In the genomic region with DNA sequence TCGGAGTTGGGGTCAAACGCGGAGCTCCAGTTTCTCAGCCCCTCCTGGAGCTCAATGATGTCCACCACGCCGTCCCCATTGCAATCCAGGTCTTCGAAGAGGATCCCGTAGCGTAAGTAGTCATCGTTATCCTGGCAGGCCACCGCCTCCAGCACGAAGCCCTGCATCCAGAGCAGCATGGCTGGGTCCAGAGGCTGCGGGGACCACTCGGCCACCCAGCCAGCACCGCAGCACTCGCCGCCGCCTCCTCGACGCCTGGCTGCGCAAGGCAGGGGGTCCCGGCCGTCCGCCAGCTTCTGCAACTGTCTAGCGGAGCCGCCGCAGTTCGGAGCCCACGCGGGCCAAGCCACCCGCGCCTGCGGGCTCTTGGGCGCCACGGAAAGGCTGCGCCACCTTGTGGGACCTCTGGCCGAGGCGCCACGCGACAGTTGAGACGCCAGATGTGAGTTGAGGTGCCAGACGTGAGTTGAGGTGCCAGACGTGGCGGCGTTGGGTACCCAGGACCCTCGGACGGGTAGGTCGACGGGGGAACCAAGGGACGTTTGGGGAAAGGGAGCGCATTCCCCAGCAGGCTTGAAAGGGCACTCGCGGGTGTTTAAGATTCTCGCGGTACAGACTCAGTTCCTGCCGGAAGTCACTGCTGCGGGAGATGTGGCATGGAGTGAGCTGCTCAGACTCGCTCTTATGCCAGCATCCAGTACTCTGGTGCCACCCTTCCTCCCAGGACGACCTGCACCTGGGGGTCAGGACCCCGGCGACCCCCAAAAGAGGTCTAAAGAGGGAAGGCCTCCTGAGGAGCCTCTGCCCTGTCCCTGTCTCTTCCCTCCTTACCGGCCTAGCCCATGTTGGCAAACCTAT, we compare ENCODE assay signal across 14 cellular contexts. TPM values are rescaled to one million over a fixed set of nuclear protein-coding genes. Genes with fewer than 3 reads are reported as not detected.
A peak's percentile ranks its signal among the peaks of the same experiment; 100 is the strongest.
DNase-seq lines count a peak whose midpoint lies in the region; ATAC-seq, FAIRE-seq and TF ChIP-seq lines count a peak whose summit lies in the region.
"Not testable (repeated sequence)": the region's sequence is repeated elsewhere in the genome, so short reads cannot be mapped to it uniquely, and the experiment has no call there.
"Had no signal": no experiment of that assay in that cellular context is flagged by ENCODE, and none has a peak within 500 bp of the region (broad histone marks: within the 10 kb centered on the region; RNA-seq: fewer than 3 reads in every experiment).

No MANE protein-coding gene starts in this region.

- no CpG with 5 or more reads among the region's 61 CpGs for WGBS in IMR-90 (ENCODE audit: extremely low coverage in 2 of 2, insufficient read length in 1 of 2), 2 experiments
- no CpG with 5 or more reads among the region's 61 CpGs for WGBS in K562 (ENCODE audit: insufficient coverage, low coverage, missing lambda C conversion rate)

- not testable (repeated sequence) for H2BK15ac ChIP-seq in IMR-90 (ENCODE audit: low read depth, low read length)

- H3K27ac Mint-ChIP-seq in activated CD4-positive, alpha-beta T cell treated with anti-CD3 and anti-CD28 coated beads for 36 hours = not testable (repeated sequence)

- TF ChIP-seq EP300 in K562 (IDR thresholded peaks at IDR 0.05; ENCODE audit: low read length) = not testable (repeated sequence)

- not testable (repeated sequence) for H3K9me1 ChIP-seq in IMR-90 (ENCODE audit: insufficient read depth, low read length); K562 (ENCODE audit: control insufficient read depth, insufficient read depth, low read length)

- not testable (repeated sequence) for H3K79me1 ChIP-seq in IMR-90 (ENCODE audit: low read depth in 1 of 2, low read length in 2 of 2)

- H2AK5ac ChIP-seq in IMR-90 (ENCODE audit: low read depth, low read length) = not testable (repeated sequence)

- not testable (repeated sequence) for H4K20me1 ChIP-seq in IMR-90 (ENCODE audit: insufficient read depth, low read length); K562 (replicated peaks; ENCODE audit: control insufficient read depth, insufficient read depth, low read length)

- FAIRE-seq in GM12891 (lab: Jason Lieb, UNC) = peak; percentile 13
- FAIRE-seq in K562 (lab: Jason Lieb, UNC) = peak; percentile 48

- dilution Hi-C loops in IMR-90 (cut with HindIII; ENCODE audit: low sequenced_read_pairs, unreplicated experiment) = not testable (repeated sequence)

- H3K4me3 Mint-ChIP-seq in activated CD4-positive, alpha-beta T cell treated with anti-CD3 and anti-CD28 coated beads for 36 hours = not testable (repeated sequence)

- not testable (repeated sequence) for H3K36me3 ChIP-seq in IMR-90 (ENCODE audit: control insufficient read depth, insufficient read depth, low read length); K562 (ENCODE audit: control insufficient read depth, insufficient read depth, low read length); mucosa of descending colon (ENCODE audit: low read depth)

- H3K4me2 ChIP-seq in IMR-90 (ENCODE audit: low read depth, low read length); K562 (ENCODE audit: insufficient read depth, low read length): not testable (repeated sequence)

- H3K23ac ChIP-seq in IMR-90 (ENCODE audit: low read depth, low read length) = not testable (repeated sequence)

- not testable (repeated sequence) for H3K9ac ChIP-seq in IMR-90 (ENCODE audit: low read depth, low read length); K562 (ENCODE audit: insufficient read depth in 1 of 2, low read depth in 2 of 2, low read length in 2 of 2)

- H3K4me1 ChIP-seq in IMR-90 (ENCODE audit: control insufficient read depth, insufficient read depth, low read length); K562 (replicated peaks in 1 of 2; ENCODE audit: control insufficient read depth in 2 of 2, insufficient read depth in 2 of 2, low read length in 2 of 2); mucosa of descending colon (ENCODE audit: low read depth): not testable (repeated sequence)

- not testable (repeated sequence) for H2BK20ac ChIP-seq in IMR-90 (ENCODE audit: low read depth, low read length)

- CTCF ChIA-PET in IMR-90 (lab: Yijun Ruan, JAX); activated CD4-positive, alpha-beta T cell treated with anti-CD3 and anti-CD28 coated beads for 36 hours (lab: Charles Lee); K562 (lab: Yijun Ruan, JAX; ENCODE audit: low intra/inter-chr PET ratio): not testable (repeated sequence)

- H4K8ac ChIP-seq in IMR-90 (ENCODE audit: low read depth in 2 of 2, low read length in 2 of 2) = not testable (repeated sequence)

- not testable (repeated sequence) for TF ChIP-seq POLR2A in GM12891 (IDR thresholded peaks at IDR 0.05; ENCODE audit: low read depth, low read length); IMR-90 (IDR thresholded peaks at IDR 0.05; ENCODE audit: low read depth, low read length); K562 (conservative IDR thresholded peaks at IDR 0.05)

- H3K27me3 Mint-ChIP-seq in activated CD4-positive, alpha-beta T cell treated with anti-CD3 and anti-CD28 coated beads for 36 hours = not testable (repeated sequence)

- POLR2A ChIA-PET in IMR-90 (lab: Charles Lee; ENCODE audit: unreplicated experiment); activated CD4-positive, alpha-beta T cell treated with anti-CD3 and anti-CD28 coated beads for 36 hours (lab: Charles Lee); K562 (lab: Yijun Ruan, JAX): not testable (repeated sequence)

- H3K18ac ChIP-seq in IMR-90 (ENCODE audit: low read depth, low read length) = not testable (repeated sequence)

- in situ Hi-C loops in IMR-90 (cut with MboI; ENCODE audit: low sequenced_read_pairs); K562 (cut with MboI): not testable (repeated sequence)

- not testable (repeated sequence) for H3K14ac ChIP-seq in IMR-90 (replicated peaks; ENCODE audit: low read depth, low read length)

- H2BK5ac ChIP-seq in IMR-90 (ENCODE audit: low read depth, low read length, poor library complexity, severe bottlenecking) = not testable (repeated sequence)

- H3K9me3 ChIP-seq in IMR-90 (ENCODE audit: control insufficient read depth, insufficient read depth, low read length); K562 (replicated peaks; ENCODE audit: control insufficient read depth, insufficient read depth, low read depth, low read length); mucosa of descending colon: not testable (repeated sequence)

- not testable (repeated sequence) for H3K4me3 ChIP-seq in IMR-90 (ENCODE audit: insufficient read depth, low read depth, low read length); K562; mucosa of descending colon

- not testable (repeated sequence) for H3K4me1 Mint-ChIP-seq in activated CD4-positive, alpha-beta T cell treated with anti-CD3 and anti-CD28 coated beads for 36 hours

- H3K27ac ChIP-seq in IMR-90 (ENCODE audit: insufficient read depth, low read length); K562 (ENCODE audit: extremely low read depth, low read depth, low read length): not testable (repeated sequence)

- intact Hi-C loops in IMR-90 (cut with micrococcal nuclease); activated CD4-positive, alpha-beta T cell treated with anti-CD3 and anti-CD28 coated beads for 36 hours (cut with DNase I, micrococcal nuclease); K562 (cut with micrococcal nuclease); mucosa of descending colon (cut with DNase I, micrococcal nuclease): not testable (repeated sequence)

- BruUV-seq in IMR-90 (replicated peaks; lab: Mats Ljungman, UMichigan); K562 (replicated peaks; lab: Mats Ljungman, UMichigan): not testable (repeated sequence)

- not testable (repeated sequence) for H3K56ac ChIP-seq in IMR-90 (ENCODE audit: extremely low read depth, insufficient read depth, low read length)

- TF ChIP-seq CTCF in IMR-90 (conservative IDR thresholded peaks at IDR 0.05; ENCODE audit: low read depth, low read length); K562 (IDR thresholded peaks at IDR 0.05 in 2 of 3, conservative IDR thresholded peaks at IDR 0.05 in 1 of 3; ENCODE audit: insufficient read depth in 2 of 3, low read depth in 1 of 3, low read length in 3 of 3); mucosa of descending colon (IDR thresholded peaks at IDR 0.05): not testable (repeated sequence)

- H3K9me3 Mint-ChIP-seq in activated CD4-positive, alpha-beta T cell treated with anti-CD3 and anti-CD28 coated beads for 36 hours (ENCODE audit: low read depth) = not testable (repeated sequence)

- TF ChIP-seq RAD21 in IMR-90 (IDR thresholded peaks at IDR 0.05; ENCODE audit: low read length); K562 (CRISPR knock-in tag; conservative IDR thresholded peaks at IDR 0.05 in 1 of 2, IDR thresholded peaks at IDR 0.05 in 1 of 2): not testable (repeated sequence)

- H2AFZ ChIP-seq in IMR-90 (replicated peaks; ENCODE audit: low read length, poor library complexity); K562 (ENCODE audit: low read depth, low read length): not testable (repeated sequence)

- not testable (repeated sequence) for H2AK9ac ChIP-seq in IMR-90 (replicated peaks; ENCODE audit: low read depth, low read length, poor library complexity)

- H3K79me2 ChIP-seq in K562 (ENCODE audit: control insufficient read depth, insufficient read depth, low read length) = not testable (repeated sequence)

- not testable (repeated sequence) for H3K27me3 ChIP-seq in IMR-90 (ENCODE audit: control insufficient read depth, insufficient read depth, low read length); K562 (ENCODE audit: control insufficient read depth in 2 of 2, insufficient read depth in 2 of 2, low read length in 2 of 2)

- not testable (repeated sequence) for H3K4ac ChIP-seq in IMR-90 (ENCODE audit: low read depth, low read length)

- ATAC-seq in GM19397 (IDR thresholded peaks at IDR 0.05; ENCODE audit: unreplicated experiment) (peak; percentile 52), HG02759 (IDR thresholded peaks at IDR 0.05; ENCODE audit: unreplicated experiment) (peak; percentile 64), IMR-90 (ENCODE audit: low read depth) (0 out of 2 replicates have a peak, but pooled peaks have one; percentile 27), K562 (peak; percentile 74), mucosa of descending colon (peak; percentile 81)
- ATAC-seq in activated CD4-positive, alpha-beta T cell treated with anti-CD3 and anti-CD28 coated beads for 36 hours = peak; percentile 95
- ATAC-seq in stimulated activated naive CD8-positive, alpha-beta T cell treated with anti-CD3 and anti-CD28 coated beads, Interleukin-15, Interleukin-2, amounts not matched to agents 100 U/mL and 50 U/mL, for 24 hours = peak; percentile 79

- DNase-seq in GM12891 (ENCODE audit: insufficient read length, low spot score); IMR-90; activated CD4-positive, alpha-beta T cell treated with anti-CD3 and anti-CD28 coated beads for 36 hours; K562 (ENCODE audit: extremely low read depth in 1 of 4, low spot score in 3 of 4); mucosa of descending colon; stimulated activated naive CD8-positive, alpha-beta T cell treated with anti-CD3 and anti-CD28 coated beads, Interleukin-15, Interleukin-2, amounts not matched to agents 100 U/mL and 50 U/mL, for 24 hours: not testable (repeated sequence)

- H2BK120ac ChIP-seq in IMR-90 (ENCODE audit: low read depth, low read length) = not testable (repeated sequence)

- H4K91ac ChIP-seq in IMR-90 (ENCODE audit: insufficient read depth, low read depth, low read length) = not testable (repeated sequence)

- H3K36me3 Mint-ChIP-seq in activated CD4-positive, alpha-beta T cell treated with anti-CD3 and anti-CD28 coated beads for 36 hours (ENCODE audit: low read depth) = not testable (repeated sequence)

- H4K5ac ChIP-seq in IMR-90 (ENCODE audit: low read depth, low read length) = not testable (repeated sequence)

RNA-seq across cellular contexts. Expression of gene NBPF6, which starts 28.9 kb away (rescaled TPM):
- not detected for polyA plus RNA-seq in GM12891 (2012; ENCODE audit: low read depth, missing spikeins)
- total RNA-seq in IMR-90 (2012; rRNA removed) (not detected in 2 replicates), K562 (2014; rRNA removed) (5.0 and 6.0 TPM in 2 replicates), K562 (2014; rRNA removed; fragmentation: Illumina TruSeq; extraction: Trizol) (7.2 and 7.5 TPM in 2 replicates), K562 (2015; rRNA removed; fragmentation: Illumina TruSeq; extraction: Trizol) (7.6 and 8.3 TPM in 2 replicates), K562 (2021) (6.1 and 6.5 TPM in 2 replicates), mucosa of descending colon (not detected)
- polyA plus RNA-seq in IMR-90 (2012; rRNA removed) (not detected in 2 replicates), K562 (2011; rRNA removed) (4.2 and 5.8 TPM in 2 replicates), K562 (2014; fragmentation: Illumina TruSeq; extraction: Trizol) (8.7 and 10.0 TPM in 2 replicates), K562 (2014; fragmentation: Nextera tagmentation; extraction: Ambion mirVana) (1 to 10 TPM; 2.7 to 3.6 TPM), K562 (2014; rRNA removed) (4.0 and 4.9 TPM in 2 replicates)
- polyA plus RNA-seq in IMR-90 (2012; cell fraction: cytosol; rRNA removed) = not detected in 2 replicates
- polyA plus RNA-seq in IMR-90 (2012; cell fraction: nucleus; rRNA removed; ENCODE audit: low replicate concordance) = not detected in 2 replicates
- total RNA-seq in activated CD4-positive, alpha-beta T cell treated with anti-CD3 and anti-CD28 coated beads for 36 hours = not detected
- 6.1 and 10.4 TPM in 2 replicates for total RNA-seq in K562 (2011; cell fraction: chromatin; rRNA removed; ENCODE audit: low replicate concordance)
- total RNA-seq in K562 (2011; cell fraction: nucleolus; rRNA removed) = 2.5 and 3.0 TPM in 2 replicates
- total RNA-seq in K562 (2011; cell fraction: nucleoplasm; rRNA removed) = 4.1 TPM in 2 replicates
- polyA plus RNA-seq in K562 (2011; cell fraction: cytosol; rRNA removed) = 1.7 and 2.5 TPM in 2 replicates
- polyA plus RNA-seq in K562 (2011; cell fraction: nucleus; rRNA removed) = 15.4 and 15.6 TPM in 2 replicates
- polyA plus RNA-seq in K562 (2012) = 7.0 and 8.8 TPM in 2 replicates
- polyA minus RNA-seq in K562 (2011; rRNA and poly(A)+ RNA removed) = 2.6 and 6.7 TPM in 2 replicates
- polyA minus RNA-seq in K562 (2011; cell fraction: cytosol; rRNA and poly(A)+ RNA removed) = 0.38 and 4.0 TPM in 2 replicates
- polyA minus RNA-seq in K562 (2011; cell fraction: nucleus; rRNA and poly(A)+ RNA removed) = 1.5 and 5.8 TPM in 2 replicates
- total RNA-seq: H9, M059J, posterior vena cava, right cardiac atrium, spleen had no signal
- polyA plus RNA-seq: adipose tissue, right cardiac atrium had no signal

Comparison
In these comparisons a context has a peak if more than half of its experiments do, and no peak if none do; other contexts are left out.
1. ATAC-seq: peak in every context shown above with its lines; median percentile 95 in activated CD4-positive, alpha-beta T cell treated with anti-CD3 and anti-CD28 coated beads for 36 hours; 81 in mucosa of descending colon; 79 in stimulated activated naive CD8-positive, alpha-beta T cell treated with anti-CD3 and anti-CD28 coated beads, Interleukin-15, Interleukin-2, amounts not matched to agents 100 U/mL and 50 U/mL, for 24 hours; 74 in K562; 64 in HG02759; 52 in GM19397; 27 in IMR-90.